11 cellular contexts compared by ENCODE assay signal in genomic region chr6:158003910-158004695, GRCh38. TPM values are rescaled to one million over a fixed set of nuclear protein-coding genes. Genes with fewer than 3 reads are reported as not detected.
DNase-seq lines count a peak whose midpoint lies in the region; ATAC-seq, FAIRE-seq and TF ChIP-seq lines count a peak whose summit lies in the region.
"Had no signal": no experiment of that assay in that cellular context is flagged by ENCODE, and none has a peak within 500 bp of the region (broad histone marks: within the 10 kb centered on the region; RNA-seq: fewer than 3 reads in every experiment).

No MANE protein-coding gene starts in this region.

- TF ChIP-seq EP300 in GM12878 (IDR thresholded peaks at IDR 0.05; ENCODE audit: borderline replicate concordance in 1 of 2, control insufficient read depth in 1 of 2, low read depth in 2 of 2, low read length in 2 of 2): no peak

- H3K9me3 Mint-ChIP-seq in activated CD4-positive, alpha-beta T cell treated with anti-CD3 and anti-CD28 coated beads, Interleukin-2, amount 10 ng/mL, durations not matched to agents 7 days and 5 days: no peaks in the 10 kb centered on the region

- no peak overlapping the region for H3K4me2 ChIP-seq in GM12878 (ENCODE audit: control insufficient read depth, insufficient read depth)

- no peaks in the 10 kb centered on the region for H3K9me3 ChIP-seq in GM12878 (replicated peaks; ENCODE audit: control insufficient read depth, insufficient read depth, low read length)
- no peaks in the 10 kb centered on the region for H3K9me3 ChIP-seq in right lobe of liver
- H3K9me3 ChIP-seq in stomach smooth muscle (ENCODE audit: control insufficient read depth in 2 of 2, low read length in 2 of 2): no peaks in the 10 kb centered on the region

- H3K36me3 ChIP-seq in GM12878 (ENCODE audit: control insufficient read depth in 2 of 2, insufficient read depth in 2 of 2, low read length in 1 of 2): no peaks in the 10 kb centered on the region
- no peaks in the 10 kb centered on the region for H3K36me3 ChIP-seq in right lobe of liver
- no peaks in the 10 kb centered on the region for H3K36me3 ChIP-seq in stomach smooth muscle (ENCODE audit: control insufficient read depth in 2 of 2, insufficient read depth in 2 of 2, low read length in 2 of 2)

- peak; percentile 85 for DNase-seq in KBM-7
- no peak for DNase-seq in GM12878 (ENCODE audit: low read depth, low spot score)
- DNase-seq in right lobe of liver: no peak
- DNase-seq in activated CD4-positive, alpha-beta T cell treated with anti-CD3 and anti-CD28 coated beads, Interleukin-2, amount 10 ng/mL, durations not matched to agents 7 days and 5 days: no peak
- DNase-seq in activated CD8-positive, alpha-beta memory T cell treated with anti-CD3 and anti-CD28 coated beads, Interleukin-2, amount 50 U/mL, for 48 hours: no peak
- DNase-seq: GDM1; NCI-H226; stimulated activated CD4-positive, alpha-beta T cell treated with anti-CD3 and anti-CD28 coated beads, Interleukin-2, amount 100 ng/mL, for 24 hours had no signal

- H3K79me2 ChIP-seq in GM12878 (ENCODE audit: control insufficient read depth, insufficient read depth, low read length): no peaks in the 10 kb centered on the region

- no peak overlapping the region for H3K4me3 Mint-ChIP-seq in activated CD4-positive, alpha-beta T cell treated with anti-CD3 and anti-CD28 coated beads, Interleukin-2, amount 10 ng/mL, durations not matched to agents 7 days and 5 days

- H3K27ac ChIP-seq in GM12878 (ENCODE audit: control insufficient read depth, insufficient read depth): no peak overlapping the region
- H3K27ac ChIP-seq in right lobe of liver: peak overlapping the region in 2 of 3 donors; percentile 26 to 62
- peak overlapping the region; percentile 89 for H3K27ac ChIP-seq in stomach smooth muscle (ENCODE audit: low read length)

- intact Hi-C loops in GM12878 (cut with micrococcal nuclease; ENCODE audit: unreplicated experiment) (no loop called here), right lobe of liver (cut with DNase I) (no loop called here)

- SMC1A ChIA-PET in GM12878 (lab: Charles Lee; ENCODE audit: uncharacterized antibody, unreplicated experiment): no interaction called here

- ATAC-seq in GM12878 (no peak), right lobe of liver (no peak), HG03159 (IDR thresholded peaks at IDR 0.05; ENCODE audit: unreplicated experiment) (no peak), GM19463 (IDR thresholded peaks at IDR 0.05; ENCODE audit: unreplicated experiment) (no peak)

- H3K9ac ChIP-seq in GM12878 (ENCODE audit: control insufficient read depth, insufficient read depth, low read length): no peak overlapping the region
- H3K9ac ChIP-seq in stomach smooth muscle (ENCODE audit: low read length in 2 of 2): no peak overlapping the region

- no TSS peak for BruUV-seq in GM12878 (replicated peaks; lab: Mats Ljungman, UMichigan)

- peaks cover 63% of the 10 kb centered on the region for H3K4me1 Mint-ChIP-seq in activated CD4-positive, alpha-beta T cell treated with anti-CD3 and anti-CD28 coated beads, Interleukin-2, amount 10 ng/mL, durations not matched to agents 7 days and 5 days

- no peak overlapping the region for H2AFZ ChIP-seq in GM12878 (ENCODE audit: control insufficient read depth, low read depth, low read length)

- in situ Hi-C loops in KBM-7 (cut with MboI; ENCODE audit: low pct_unique_long_range_greater_than_20kb, low sequenced_read_pairs) (no loop called here), GM12878 (cut with MboI) (no loop called here)

- no peaks in the 10 kb centered on the region for H3K27me3 Mint-ChIP-seq in activated CD4-positive, alpha-beta T cell treated with anti-CD3 and anti-CD28 coated beads, Interleukin-2, amount 10 ng/mL, durations not matched to agents 7 days and 5 days

- H3K4me1 ChIP-seq in GM12878 (ENCODE audit: control insufficient read depth, insufficient read depth, low read length): peaks cover 10% of the 10 kb centered on the region; the same call in 1 of the 2 replicates
- H3K4me1 ChIP-seq in right lobe of liver: peaks cover 0 to 10% (median 5%) of the 10 kb centered on the region in 4 donors
- H3K4me1 ChIP-seq in stomach smooth muscle (ENCODE audit: control insufficient read depth, insufficient read depth, low read length): peaks cover 51% of the 10 kb centered on the region

- TF ChIP-seq CTCF in GM12878 (IDR thresholded peaks at IDR 0.05 in 2 of 3, conservative IDR thresholded peaks at IDR 0.05 in 1 of 3; ENCODE audit: control insufficient read depth in 2 of 3, extremely low read depth in 1 of 3, insufficient read depth in 1 of 3, low read depth in 3 of 3, low read length in 3 of 3) (no peak), right lobe of liver (IDR thresholded peaks at IDR 0.05) (no peak)

- 87% methylated on average over 10 of the region's 10 CpGs for WGBS in GM12878 (ENCODE audit: insufficient coverage, insufficient replicate concordance, low lambda C conversion rate, missing lambda C conversion rate)
- 81% methylated on average over 9 of the region's 10 CpGs for WGBS in right lobe of liver (ENCODE audit: insufficient coverage, low coverage, low lambda C conversion rate, missing lambda C conversion rate)

- TF ChIP-seq RAD21 in GM12878 (IDR thresholded peaks at IDR 0.05; ENCODE audit: insufficient read depth, low read depth, low read length): no peak

- no peak for FAIRE-seq in GM12878 (lab: Jason Lieb, UNC)

- H4K20me1 ChIP-seq in GM12878 (ENCODE audit: control insufficient read depth, insufficient read depth): no peaks in the 10 kb centered on the region

- peaks cover 19% of the 10 kb centered on the region for H3K36me3 Mint-ChIP-seq in activated CD4-positive, alpha-beta T cell treated with anti-CD3 and anti-CD28 coated beads, Interleukin-2, amount 10 ng/mL, durations not matched to agents 7 days and 5 days (ENCODE audit: low read depth)

- H3K27me3 ChIP-seq in GM12878 (replicated peaks in 1 of 2; ENCODE audit: control insufficient read depth in 2 of 2, insufficient read depth in 2 of 2, low read length in 1 of 2): no peaks in the 10 kb centered on the region
- H3K27me3 ChIP-seq in right lobe of liver: no peaks in the 10 kb centered on the region
- no peaks in the 10 kb centered on the region for H3K27me3 ChIP-seq in stomach smooth muscle (ENCODE audit: control insufficient read depth in 1 of 2, insufficient read depth in 2 of 2, low read length in 2 of 2)

- H3K4me3 ChIP-seq in GM12878 (no peak overlapping the region), right lobe of liver (no peak overlapping the region), stomach smooth muscle (ENCODE audit: low read length in 2 of 2) (peak overlapping the region in 1 of 2 donors; percentile 44)

- RAD21 ChIA-PET in GM12878 (lab: Charles Lee; ENCODE audit: unreplicated experiment): no interaction called here

- POLR2A ChIA-PET in GM12878 (lab: Charles Lee): no interaction called here
- POLR2A ChIA-PET in activated CD4-positive, alpha-beta T cell treated with anti-CD3 and anti-CD28 coated beads, Interleukin-2, amount 10 ng/mL, durations not matched to agents 7 days and 5 days (lab: Charles Lee): no interaction called here

- H3K27ac Mint-ChIP-seq in activated CD4-positive, alpha-beta T cell treated with anti-CD3 and anti-CD28 coated beads, Interleukin-2, amount 10 ng/mL, durations not matched to agents 7 days and 5 days: no peak overlapping the region

- TF ChIP-seq POLR2A in GM12878 (IDR thresholded peaks at IDR 0.05; ENCODE audit: low read depth, low read length): no peak
- no peak for TF ChIP-seq POLR2A in right lobe of liver (IDR thresholded peaks at IDR 0.05)

- CTCF ChIA-PET in GM12878 (lab: Yijun Ruan, JAX): no interaction called here
- CTCF ChIA-PET in activated CD4-positive, alpha-beta T cell treated with anti-CD3 and anti-CD28 coated beads, Interleukin-2, amount 10 ng/mL, durations not matched to agents 7 days and 5 days (lab: Charles Lee): interaction anchor here (0.9 to 1.9 kb wide), 3 partner anchors 9 to 22 kb away, joined by 3 to 11 read pairs (median 7); no protein-coding TSS in a partner anchor

TF ChIP-seq in GM12878, 131 proteins besides CTCF, POLR2A, EP300 and RAD21 (continues in another document):
- TF ChIP-seq NR2C1 (IDR thresholded peaks at IDR 0.05) (0 out of 2 replicates have a peak, but pooled peaks have one; percentile 40), NR2F1 (conservative IDR thresholded peaks at IDR 0.05) (0 out of 2 replicates have a peak, but pooled peaks have one; percentile 28)

RNA-seq across cellular contexts. Expression of gene SYNJ2, which starts 22.4 kb away (rescaled TPM):
- 3.6 and 4.1 TPM in 2 replicates for total RNA-seq in GM12878 (2013; cell fraction: nucleolus; rRNA removed)
- total RNA-seq in GM12878 (2014; rRNA removed) (0.60 and 1.4 TPM in 2 replicates), GM12878 (2014; rRNA removed; fragmentation: Illumina TruSeq; extraction: Trizol) (0.41 and 0.54 TPM in 2 replicates), GM12878 (2021) (0.51 and 0.87 TPM in 2 replicates), right lobe of liver (1 to 10 TPM; 3.2 to 7.4 (median 4.2) TPM)
- 1.00 TPM for polyA plus RNA-seq in GM12878 (2011; ENCODE audit: low read depth)
- polyA plus RNA-seq in GM12878 (2011; rRNA removed) (1.3 and 1.8 TPM in 2 replicates), GM12878 (2014; fragmentation: Illumina TruSeq; extraction: Trizol) (0.66 and 0.95 TPM in 2 replicates), GM12878 (2014; fragmentation: Nextera tagmentation; extraction: Ambion mirVana) (under 1 TPM; 0.11 to 0.60 TPM), GM12878 (2014; rRNA removed) (0.32 and 0.79 TPM in 2 replicates), GM12878 (2016; fragmentation: Nextera tagmentation; extraction: Ambion mirVana) (under 1 TPM; 0.43 to 0.53 TPM)
- polyA plus RNA-seq in GM12878 (2011; cell fraction: cytosol; rRNA removed): 2.1 and 2.5 TPM in 2 replicates
- polyA plus RNA-seq in GM12878 (2011; cell fraction: nucleus; rRNA removed): 2.2 and 2.8 TPM in 2 replicates
- 0.91 and 1.1 TPM in 2 replicates for polyA plus RNA-seq in GM12878 (2012)
- 2.6 and 2.9 TPM in 2 replicates for polyA minus RNA-seq in GM12878 (2011; rRNA and poly(A)+ RNA removed)
- 1.0 and 1.5 TPM in 2 replicates for polyA minus RNA-seq in GM12878 (2011; cell fraction: cytosol; rRNA and poly(A)+ RNA removed)
- 1.3 and 3.4 TPM in 2 replicates for polyA minus RNA-seq in GM12878 (2011; cell fraction: nucleus; rRNA and poly(A)+ RNA removed)
- 10 to 100 TPM; 35.8 to 39.0 TPM for total RNA-seq in activated CD4-positive, alpha-beta T cell treated with anti-CD3 and anti-CD28 coated beads, Interleukin-2, amount 10 ng/mL, durations not matched to agents 7 days and 5 days

Comparison
In these comparisons a context has a peak if more than half of its experiments do, and no peak if none do; other contexts are left out.
1. RNA of gene SYNJ2, which starts 22.4 kb away (total RNA-seq): 35.8 to 39.0 TPM in activated CD4-positive, alpha-beta T cell treated with anti-CD3 and anti-CD28 coated beads, Interleukin-2, amount 10 ng/mL, durations not matched to agents 7 days and 5 days; 3.2 to 7.4 TPM in right lobe of liver and 0.41 to 4.1 TPM in GM12878; every median in the first group is over 4 times any median in the second.